In the genomic region with DNA sequence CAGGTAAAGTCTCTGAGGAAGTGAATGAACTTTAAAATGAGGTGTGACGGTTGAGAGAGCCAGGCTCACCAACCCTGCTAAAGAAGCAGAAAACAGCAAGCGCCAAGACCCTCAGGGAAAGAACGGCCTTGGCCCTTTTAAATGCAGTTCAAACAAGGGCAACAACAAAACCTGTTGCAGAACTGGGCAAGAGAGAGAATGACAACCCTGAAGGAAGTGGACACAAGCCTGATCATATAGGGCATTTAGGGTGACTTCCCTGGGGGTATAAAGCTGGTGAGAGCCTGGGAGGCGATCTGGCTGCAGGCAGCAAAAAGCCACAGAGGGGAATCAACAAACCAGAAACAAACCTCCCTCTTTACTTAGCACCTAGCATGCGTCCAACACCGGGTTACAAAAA, we compare ENCODE assay signal across 8 cellular contexts. TPM values are rescaled to one million over a fixed set of nuclear protein-coding genes. Genes with fewer than 3 reads are reported as not detected.
DNase-seq lines count a peak whose midpoint lies in the region; ATAC-seq and TF ChIP-seq lines count a peak whose summit lies in the region.

No MANE protein-coding gene starts in this region.

- peak overlapping the region; percentile 80 for H3K27ac ChIP-seq in KOPT-K1 (ENCODE audit: low read depth, low read length, poor library complexity, severe bottlenecking)

- TF ChIP-seq CTCF in AG10803 (conservative IDR thresholded peaks at IDR 0.05; ENCODE audit: low read length) (no peak), nephron (IDR thresholded peaks at IDR 0.05; ENCODE audit: unreplicated experiment in 3 of 3) (no peak)

- no peaks in the 10 kb centered on the region for H3K36me3 ChIP-seq in KOPT-K1 (ENCODE audit: insufficient read depth, low read length)

- peaks cover 3% of the 10 kb centered on the region for H3K27me3 Mint-ChIP-seq in nephron (ENCODE audit: low read depth)

- ATAC-seq in HG03460 (IDR thresholded peaks at IDR 0.05; ENCODE audit: unreplicated experiment) (no peak), HG03095 (IDR thresholded peaks at IDR 0.05; ENCODE audit: unreplicated experiment) (no peak)

- H3K4me3 Mint-ChIP-seq in nephron, result peak overlapping the region; percentile 92 to 96 (median 93)

- no peaks in the 10 kb centered on the region for H3K9me3 Mint-ChIP-seq in nephron

- H3K4me3 ChIP-seq in AG10803 (ENCODE audit: low read length), result peak overlapping the region; percentile 97

- no peaks in the 10 kb centered on the region for H3K36me3 Mint-ChIP-seq in nephron (ENCODE audit: low read depth)

- H3K27ac Mint-ChIP-seq in nephron, result peak overlapping the region; percentile 83 to 93 (median 91)

- H3K4me1 Mint-ChIP-seq in nephron, result peaks cover 17% of the 10 kb centered on the region

- no peak for DNase-seq in AG10803 (ENCODE audit: low read depth)
- peak; percentile 14 for DNase-seq in dermis blood vessel endothelial cell
- DNase-seq in HUDEP-2 (lab: John Stamatoyannopoulos, UW; ENCODE audit: unreplicated experiment in 76 of 76), result no peak
- no peak for DNase-seq in NCI-H748 treated with DMSO at 0.1 percent for 48 hours (lab: John Stamatoyannopoulos, UW)

- no peaks in the 10 kb centered on the region for H3K9me3 ChIP-seq in KOPT-K1 (ENCODE audit: insufficient read depth, low read length, poor library complexity, severe bottlenecking)

RNA-seq across cellular contexts. Expression of a gene that starts 1.0 kb away (rescaled TPM):
- 23.1 and 26.0 TPM in 2 replicates for total RNA-seq in dermis blood vessel endothelial cell
